ENCODE assay signal across 24 cellular contexts in the genomic region with DNA sequence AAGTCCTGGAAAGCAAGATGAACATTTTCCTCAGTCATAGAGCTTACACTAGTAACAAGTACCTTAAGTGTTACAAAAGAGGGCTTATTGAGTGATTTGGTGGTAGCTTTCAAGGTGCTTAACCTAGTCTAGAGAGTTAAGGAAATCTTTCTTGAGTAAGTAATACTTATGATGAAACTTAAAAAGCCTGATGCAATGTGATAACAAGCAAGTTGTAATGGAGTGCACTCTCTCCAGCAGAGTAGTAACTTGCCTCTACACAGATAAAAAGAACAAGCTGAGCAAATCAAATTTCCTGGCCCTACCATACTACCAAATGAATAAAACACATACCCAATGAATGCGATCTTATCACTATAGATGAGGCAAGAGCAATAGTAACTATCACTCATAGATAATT.
"Had no signal": no experiment of that assay in that cellular context is flagged by ENCODE, and none has a peak within 500 bp of the region (broad histone marks: within the 10 kb centered on the region; RNA-seq: fewer than 3 reads in every experiment).

No MANE protein-coding gene starts in this region.

- ATAC-seq: effector memory CD8-positive, alpha-beta T cell; esophagus mucosa; foreskin keratinocyte; gastrocnemius medialis; gastroesophageal sphincter; heart left ventricle; heart right ventricle had no signal

- H3K9me3 ChIP-seq: esophagus squamous epithelium, gastrocnemius medialis had no signal

- DNase-seq: cortex of kidney; dermis blood vessel endothelial cell; dorsolateral prefrontal cortex; effector CD4-positive, alpha-beta T cell; effector CD8-positive, alpha-beta T cell; effector memory CD4-positive, alpha-beta T cell; effector memory CD8-positive, alpha-beta T cell; endodermal cell; erythroblast; esophagus squamous epithelium; foreskin fibroblast; foreskin keratinocyte; foreskin melanocyte; gastrocnemius medialis; glutamatergic neuron; head of caudate nucleus; heart left ventricle; heart right ventricle had no signal

- H3K36me3 ChIP-seq: esophagus muscularis mucosa, esophagus squamous epithelium, gastrocnemius medialis, gastroesophageal sphincter, heart left ventricle, heart right ventricle had no signal

- H3K27ac Mint-ChIP-seq: dendritic cell treated with granulocyte-macrophage colony-stimulating factor and Interleukin-4, amounts not matched to agents 40 ng/mL and 50 ng/mL, for 4 days; effector memory CD8-positive, alpha-beta T cell; endodermal cell had no signal

- H3K9me3 Mint-ChIP-seq: endodermal cell had no signal

- H3K27me3 ChIP-seq: dorsolateral prefrontal cortex, esophagus muscularis mucosa, esophagus squamous epithelium, foreskin keratinocyte, gastrocnemius medialis, gastroesophageal sphincter, heart left ventricle, heart right ventricle had no signal

- H3K4me3 ChIP-seq: coronary artery, dorsolateral prefrontal cortex, esophagus muscularis mucosa, esophagus squamous epithelium, gastrocnemius medialis, gastroesophageal sphincter, heart left ventricle, heart right ventricle had no signal

- H3K27me3 Mint-ChIP-seq: dendritic cell treated with granulocyte-macrophage colony-stimulating factor and Interleukin-4, amounts not matched to agents 40 ng/mL and 50 ng/mL, for 4 days; effector memory CD8-positive, alpha-beta T cell had no signal

- H3K27ac ChIP-seq: coronary artery, dorsolateral prefrontal cortex, epithelial cell of prostate, esophagus muscularis mucosa, esophagus squamous epithelium, foreskin keratinocyte, gastrocnemius medialis, gastroesophageal sphincter, heart left ventricle, heart right ventricle had no signal

- H3K4me1 Mint-ChIP-seq: endodermal cell had no signal

- H3K4me3 Mint-ChIP-seq: dendritic cell treated with granulocyte-macrophage colony-stimulating factor and Interleukin-4, amounts not matched to agents 40 ng/mL and 50 ng/mL, for 4 days; effector memory CD8-positive, alpha-beta T cell; endodermal cell had no signal

- H3K4me1 ChIP-seq: esophagus muscularis mucosa, esophagus squamous epithelium, foreskin keratinocyte, gastrocnemius medialis, gastroesophageal sphincter, heart left ventricle, heart right ventricle had no signal
